18 cellular contexts compared by ENCODE assay signal in the genomic region with DNA sequence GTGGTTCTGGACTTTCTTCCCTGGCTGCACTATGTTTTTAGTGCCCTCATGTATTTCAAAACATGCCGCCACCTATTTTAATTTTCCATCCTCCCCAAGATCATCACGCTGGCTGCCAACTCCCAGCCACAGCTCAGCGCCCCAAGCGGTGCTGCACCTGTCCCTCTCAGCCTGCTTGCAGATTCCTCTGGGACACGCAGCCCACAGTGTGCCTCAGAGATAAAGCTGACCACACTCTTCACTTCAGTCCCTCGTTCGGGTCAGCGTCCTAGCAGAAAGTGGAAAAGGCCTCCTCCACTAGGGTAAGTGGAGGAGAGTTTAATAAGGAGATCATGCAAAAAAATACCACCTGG. TPM values are rescaled to one million over a fixed set of nuclear protein-coding genes. Genes with fewer than 3 reads are reported as not detected.
DNase-seq lines count a peak whose midpoint lies in the region; ATAC-seq, FAIRE-seq and TF ChIP-seq lines count a peak whose summit lies in the region.
"Had no signal": no experiment of that assay in that cellular context is flagged by ENCODE, and none has a peak within 500 bp of the region (broad histone marks: within the 10 kb centered on the region; RNA-seq: fewer than 3 reads in every experiment).

No MANE protein-coding gene starts in this region.

- no TSS peak for BruUV-seq in K562 (replicated peaks; lab: Mats Ljungman, UMichigan)

- H3K36me3 ChIP-seq in K562 (ENCODE audit: control insufficient read depth, insufficient read depth, low read length) (no peaks in the 10 kb centered on the region), vagina (no peaks in the 10 kb centered on the region)

- no peak overlapping the region for H3K4me3 ChIP-seq in A549
- H3K4me3 ChIP-seq in K562: no peak overlapping the region
- H3K4me3 ChIP-seq in vagina: no peak overlapping the region

- no peak for TF ChIP-seq EP300 in A549 (IDR thresholded peaks at IDR 0.05)
- no peak for TF ChIP-seq EP300 in K562 (IDR thresholded peaks at IDR 0.05; ENCODE audit: low read length)

- H3K27me3 ChIP-seq in K562 (ENCODE audit: control insufficient read depth in 2 of 2, insufficient read depth in 2 of 2, low read length in 2 of 2): no peaks in the 10 kb centered on the region; a peak in 1 of 5 replicates
- H3K27me3 ChIP-seq in vagina: no peaks in the 10 kb centered on the region

- H3K4me1 Mint-ChIP-seq in T-helper 17 cell: no peaks in the 10 kb centered on the region

- WGBS in A549 (ENCODE audit: missing lambda C conversion rate): 58% methylated on average over 8 of the region's 8 CpGs
- 13% methylated on average over 8 of the region's 8 CpGs for WGBS in K562 (ENCODE audit: insufficient coverage, low coverage, missing lambda C conversion rate)

- CTCF ChIA-PET in A549 (lab: Yijun Ruan, JAX): no interaction called here
- CTCF ChIA-PET in K562 (lab: Yijun Ruan, JAX; ENCODE audit: low intra/inter-chr PET ratio): no interaction called here

- intact Hi-C loops in K562 (cut with micrococcal nuclease) (no loop called here), vagina (cut with DNase I) (no loop called here)

- POLR2A ChIA-PET in A549 (lab: Yijun Ruan, JAX) (no interaction called here), K562 (lab: Yijun Ruan, JAX) (interaction anchor here (0.7 kb wide), 1 partner anchor 33 kb away, joined by 3 read pairs; no protein-coding TSS in a partner anchor)

- no peaks in the 10 kb centered on the region for H3K27me3 Mint-ChIP-seq in T-helper 17 cell

- DNase-seq in DMS53 (lab: John Stamatoyannopoulos, UW) (peak; percentile 19), DMS53 treated with DMSO at 0.1 percent for 48 hours (lab: John Stamatoyannopoulos, UW; ENCODE audit: unreplicated experiment) (no peak), A549 (ENCODE audit: low read depth in 1 of 2, low spot score in 1 of 2) (no peak), NAMALWA (ENCODE audit: low spot score) (peak; percentile 19), K562 (ENCODE audit: extremely low read depth in 1 of 4, low spot score in 3 of 4) (peak in 1 of 4 experiments; percentile 12), vagina (ENCODE audit: extremely low spot score in 2 of 2) (no peak), T-helper 17 cell (no peak)
- DNase-seq: 8988T, Caco-2, HCEC 1CT, NCI-H1092 treated with DMSO at 0.1 percent for 48 hours, NCI-H187, NCI-H2171 treated with DMSO at 0.1 percent for 48 hours, NCI-H510A treated with DMSO at 0.1 percent for 48 hours had no signal

- TF ChIP-seq RAD21 in A549 (conservative IDR thresholded peaks at IDR 0.05 in 1 of 2, IDR thresholded peaks at IDR 0.05 in 1 of 2): no peak
- TF ChIP-seq RAD21 in K562 (CRISPR knock-in tag; conservative IDR thresholded peaks at IDR 0.05 in 1 of 2, IDR thresholded peaks at IDR 0.05 in 1 of 2): no peak

- H4K20me1 ChIP-seq in K562 (replicated peaks; ENCODE audit: control insufficient read depth, insufficient read depth, low read length): no peaks in the 10 kb centered on the region

- H3K4me2 ChIP-seq in A549 (no peak overlapping the region), K562 (ENCODE audit: insufficient read depth, low read length) (no peak overlapping the region)

- H3K4me3 Mint-ChIP-seq in T-helper 17 cell: no peak overlapping the region

- H2AFZ ChIP-seq in K562 (ENCODE audit: low read depth, low read length): no peak overlapping the region

- TF ChIP-seq CTCF in A549 (IDR thresholded peaks at IDR 0.05): no peak
- TF ChIP-seq CTCF in K562 (IDR thresholded peaks at IDR 0.05 in 2 of 3, conservative IDR thresholded peaks at IDR 0.05 in 1 of 3; ENCODE audit: insufficient read depth in 2 of 3, low read depth in 1 of 3, low read length in 3 of 3): 0 out of 6 replicates have a peak, but pooled peaks of 1 of the 3 experiments have one; percentile 8
- TF ChIP-seq CTCF in vagina (IDR thresholded peaks at IDR 0.05): no peak

- H3K36me3 Mint-ChIP-seq in T-helper 17 cell (ENCODE audit: low read depth): no peaks in the 10 kb centered on the region

- no peaks in the 10 kb centered on the region for H3K79me2 ChIP-seq in K562 (ENCODE audit: control insufficient read depth, insufficient read depth, low read length)

- FAIRE-seq in A549 (lab: Jason Lieb, UNC) (no peak), K562 (lab: Jason Lieb, UNC) (no peak)

- H3K27ac Mint-ChIP-seq in T-helper 17 cell: no peak overlapping the region

- TF ChIP-seq POLR2A in A549 (IDR thresholded peaks at IDR 0.05; ENCODE audit: low read length): no peak
- no peak for TF ChIP-seq POLR2A in K562 (conservative IDR thresholded peaks at IDR 0.05)
- no peak for TF ChIP-seq POLR2A in vagina (IDR thresholded peaks at IDR 0.05)

- ATAC-seq in A549 (peak; percentile 43 to 47; a peak in 2 of 6 replicates), K562 (peak; percentile 64), GM19397 (IDR thresholded peaks at IDR 0.05; ENCODE audit: unreplicated experiment) (no peak), T-helper 17 cell (no peak)
- ATAC-seq: Right ventricle myocardium inferior, SK-N-SH treated with all-trans-retinoic acid at 6 μM for 48 hours had no signal

- no peak overlapping the region for H3K9ac ChIP-seq in K562 (ENCODE audit: insufficient read depth in 1 of 2, low read depth in 2 of 2, low read length in 2 of 2)

- no peak overlapping the region for H3K27ac ChIP-seq in A549
- no peak overlapping the region for H3K27ac ChIP-seq in K562 (ENCODE audit: extremely low read depth, low read depth, low read length)
- no peak overlapping the region for H3K27ac ChIP-seq in vagina
- H3K27ac ChIP-seq: C4-2B had no signal

- H3K4me1 ChIP-seq in A549: no peaks in the 10 kb centered on the region
- no peaks in the 10 kb centered on the region; a peak in 1 of 5 replicates for H3K4me1 ChIP-seq in K562 (replicated peaks in 1 of 2; ENCODE audit: control insufficient read depth in 2 of 2, insufficient read depth in 2 of 2, low read length in 2 of 2)
- H3K4me1 ChIP-seq in vagina: peaks cover 5% of the 10 kb centered on the region
- H3K4me1 ChIP-seq: Caco-2 had no signal

- peaks cover 15% of the 10 kb centered on the region; the same call in 1 of the 3 replicates for H3K9me3 ChIP-seq in A549
- no peaks in the 10 kb centered on the region for H3K9me3 ChIP-seq in K562 (replicated peaks; ENCODE audit: control insufficient read depth, insufficient read depth, low read depth, low read length)
- H3K9me3 ChIP-seq in vagina: no peaks in the 10 kb centered on the region
- H3K9me3 ChIP-seq in T-helper 17 cell (ENCODE audit: control insufficient read depth, low read length, poor library complexity, severe bottlenecking): no peaks in the 10 kb centered on the region
- H3K9me3 ChIP-seq: Caco-2 had no signal

- no peaks in the 10 kb centered on the region for H3K9me1 ChIP-seq in K562 (ENCODE audit: control insufficient read depth, insufficient read depth, low read length)

- in situ Hi-C loops in K562 (cut with MboI): no loop called here

TF ChIP-seq in A549, 52 proteins besides CTCF, POLR2A, EP300 and RAD21:
- TF ChIP-seq CBX8 (IDR thresholded peaks at IDR 0.05) (no peak), RARB (CRISPR knock-in tag; IDR thresholded peaks at IDR 0.05) (no peak), CBX2 (IDR thresholded peaks at IDR 0.05; ENCODE audit: borderline replicate concordance, low read depth) (no peak), ZNF302 (CRISPR knock-in tag; IDR thresholded peaks at IDR 0.05) (no peak), MYC (IDR thresholded peaks at IDR 0.05; ENCODE audit: borderline replicate concordance, low read length) (no peak), MAFK (IDR thresholded peaks at IDR 0.05; ENCODE audit: partially characterized antibody) (no peak)

TF ChIP-seq in K562, 482 proteins besides CTCF, POLR2A, EP300 and RAD21 (continues in another document):
- TF ChIP-seq, protein P1, sequence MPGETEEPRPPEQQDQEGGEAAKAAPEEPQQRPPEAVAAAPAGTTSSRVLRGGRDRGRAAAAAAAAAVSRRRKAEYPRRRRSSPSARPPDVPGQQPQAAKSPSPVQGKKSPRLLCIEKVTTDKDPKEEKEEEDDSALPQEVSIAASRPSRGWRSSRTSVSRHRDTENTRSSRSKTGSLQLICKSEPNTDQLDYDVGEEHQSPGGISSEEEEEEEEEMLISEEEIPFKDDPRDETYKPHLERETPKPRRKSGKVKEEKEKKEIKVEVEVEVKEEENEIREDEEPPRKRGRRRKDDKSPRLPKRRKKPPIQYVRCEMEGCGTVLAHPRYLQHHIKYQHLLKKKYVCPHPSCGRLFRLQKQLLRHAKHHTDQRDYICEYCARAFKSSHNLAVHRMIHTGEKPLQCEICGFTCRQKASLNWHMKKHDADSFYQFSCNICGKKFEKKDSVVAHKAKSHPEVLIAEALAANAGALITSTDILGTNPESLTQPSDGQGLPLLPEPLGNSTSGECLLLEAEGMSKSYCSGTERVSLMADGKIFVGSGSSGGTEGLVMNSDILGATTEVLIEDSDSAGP (CRISPR knock-in tag; IDR thresholded peaks at IDR 0.05): no peak
- TF ChIP-seq SETDB1 (IDR thresholded peaks at IDR 0.05; ENCODE audit: low read length) (no peak), RBM25 (IDR thresholded peaks at IDR 0.05; ENCODE audit: low read depth, low read length, severe bottlenecking) (no peak)

RNA-seq across cellular contexts. Expression of a gene that starts 56.2 kb away (rescaled TPM):
- 475 and 515 TPM in 2 replicates for polyA plus RNA-seq in A549 (2011; rRNA removed)
- polyA plus RNA-seq in A549 (2012; cell fraction: cytosol; rRNA removed): 721 and 865 TPM in 2 replicates
- polyA plus RNA-seq in A549 (2012; cell fraction: nucleus; rRNA removed): 162 and 283 TPM in 2 replicates
- 524 to 660 TPM (median 576 TPM) in 3 replicates for polyA plus RNA-seq in A549 (2017; fragmentation: RNase III; extraction: RNeasy Plus Mini Kit Qiagen cat#74134 plus additional on column Dnase treatment)
- polyA minus RNA-seq in A549 (2011; rRNA and poly(A)+ RNA removed): 152 and 236 TPM in 2 replicates
- total RNA-seq in K562 (2011; cell fraction: chromatin; rRNA removed; ENCODE audit: low replicate concordance): 19.4 and 24.0 TPM in 2 replicates
- total RNA-seq in K562 (2011; cell fraction: nucleolus; rRNA removed): 23.8 TPM in 2 replicates
- 42.3 and 44.0 TPM in 2 replicates for total RNA-seq in K562 (2011; cell fraction: nucleoplasm; rRNA removed)
- total RNA-seq in K562 (2014; rRNA removed): 92.9 and 123 TPM in 2 replicates
- total RNA-seq in K562 (2014; rRNA removed; fragmentation: Illumina TruSeq; extraction: Trizol): 300 and 321 TPM in 2 replicates
- total RNA-seq in K562 (2015; rRNA removed; fragmentation: Illumina TruSeq; extraction: Trizol): 339 and 348 TPM in 2 replicates
- 146 and 167 TPM in 2 replicates for total RNA-seq in K562 (2021)
- 429 and 448 TPM in 2 replicates for polyA plus RNA-seq in K562 (2011; rRNA removed)
- polyA plus RNA-seq in K562 (2011; cell fraction: cytosol; rRNA removed): 508 and 550 TPM in 2 replicates
- polyA plus RNA-seq in K562 (2011; cell fraction: nucleus; rRNA removed): 67.9 and 138 TPM in 2 replicates
- polyA plus RNA-seq in K562 (2012): 138 and 394 TPM in 2 replicates
- 248 and 256 TPM in 2 replicates for polyA plus RNA-seq in K562 (2014; fragmentation: Illumina TruSeq; extraction: Trizol)
- polyA plus RNA-seq in K562 (2014; fragmentation: Nextera tagmentation; extraction: Ambion mirVana): 100 to 1,000 TPM; 853 to 941 TPM
- 241 and 319 TPM in 2 replicates for polyA plus RNA-seq in K562 (2014; rRNA removed)
- polyA minus RNA-seq in K562 (2011; rRNA and poly(A)+ RNA removed): 181 and 187 TPM in 2 replicates
- polyA minus RNA-seq in K562 (2011; cell fraction: cytosol; rRNA and poly(A)+ RNA removed): 77.6 and 77.9 TPM in 2 replicates
- polyA minus RNA-seq in K562 (2011; cell fraction: nucleus; rRNA and poly(A)+ RNA removed): 18.2 and 31.9 TPM in 2 replicates
- total RNA-seq in vagina: 14.7 TPM
- total RNA-seq in T-helper 17 cell: 10 to 100 TPM; 11.9 to 18.1 TPM

Comparison
In these comparisons a context has a peak if more than half of its experiments do, and no peak if none do; other contexts are left out.
1. DNase-seq: peak in DMS53 (single experiment) and NAMALWA (single experiment); none in DMS53 treated with DMSO at 0.1 percent for 48 hours (single experiment), A549 (0 of 2), vagina (0 of 2) and T-helper 17 cell (0 of 3).
2. ATAC-seq: peak in A549 (2 of 2) and K562 (single experiment); none in GM19397 (single experiment) and T-helper 17 cell (single experiment).